20 cellular contexts compared by ENCODE assay signal in the genomic region with DNA sequence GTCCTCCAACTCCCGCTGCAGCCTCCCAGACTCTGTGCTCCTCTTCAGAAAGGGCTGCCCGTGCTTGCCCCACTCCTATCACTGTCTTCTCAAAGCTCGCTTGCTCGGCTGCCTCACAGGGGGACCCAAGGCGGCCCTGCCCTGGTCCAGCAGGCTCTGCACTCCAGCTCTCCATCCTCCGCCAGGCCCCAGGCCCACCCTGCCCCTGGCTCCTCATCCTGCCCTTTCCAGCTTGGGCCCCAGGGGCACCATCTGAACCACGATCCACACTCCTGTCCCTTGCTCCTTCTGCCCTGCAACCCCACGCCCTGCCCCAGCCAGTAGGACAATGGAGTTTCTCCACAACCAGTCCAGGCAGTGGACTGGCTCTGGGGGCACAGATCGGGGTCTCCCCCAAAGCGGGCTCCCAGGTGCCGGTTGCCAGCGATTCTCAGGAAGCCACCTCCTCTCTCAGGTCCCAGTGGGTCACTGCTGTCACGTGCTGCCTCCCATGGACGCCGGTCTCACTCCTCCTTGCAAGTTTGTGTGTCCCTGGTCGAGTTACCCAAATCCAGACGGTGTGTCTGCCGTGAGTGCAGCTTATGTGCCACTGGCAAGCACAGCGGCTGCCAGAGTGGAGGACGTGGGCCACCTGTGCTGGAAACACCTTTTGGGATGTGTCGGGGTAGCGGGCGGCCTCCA.
A peak's percentile ranks its signal among the peaks of the same experiment; 100 is the strongest.
DNase-seq lines count a peak whose midpoint lies in the region; ATAC-seq and TF ChIP-seq lines count a peak whose summit lies in the region.
"Had no signal": no experiment of that assay in that cellular context is flagged by ENCODE, and none has a peak within 500 bp of the region (broad histone marks: within the 10 kb centered on the region; RNA-seq: fewer than 3 reads in every experiment).

No MANE protein-coding gene starts in this region.

- ATAC-seq in left cardiac atrium (no peak), Right ventricle myocardium superior (ENCODE audit: poor library complexity) (no peak), mucosa of descending colon (no peak), upper lobe of right lung (no peak), HG03460 (IDR thresholded peaks at IDR 0.05; ENCODE audit: unreplicated experiment) (no peak)
- no peak for ATAC-seq in effector memory CD8-positive, alpha-beta T cell (replicated peaks)

- DNase-seq in left cardiac atrium (peak; percentile 14), Right ventricle myocardium superior (no peak), mucosa of descending colon (peak in 2 of 3 donors; percentile 16 to 45), upper lobe of right lung (peak; percentile 58)
- DNase-seq in effector memory CD8-positive, alpha-beta T cell: no peak
- no peak for DNase-seq in stimulated activated naive CD4-positive, alpha-beta T cell treated with Interleukin-2 at 50 U/mL for 16 hours (lab: John Stamatoyannopoulos, UW)
- no peak for DNase-seq in activated T-helper 2 cell treated with anti-CD3 and anti-CD28 coated beads, Interferon-gamma antibody, Interleukin-2, Interleukin-4, amounts not matched to agents 10 μg/mL and 5 μg/mL and 100 μg/mL, durations not matched to agents 14 hours and 24 hours and 36 hours (ENCODE audit: low spot score)
- DNase-seq: activated CD4-positive, alpha-beta T cell treated with anti-CD3 and anti-CD28 coated beads, Interleukin-2, amount 50 U/mL, for 48 hours; anterior cingulate cortex; DMS79 treated with DMSO at 0.1 percent for 48 hours; HFFc6; KBM-7; NCI-H187 treated with DMSO at 0.1 percent for 48 hours; NCI-H226; PC-9; retina; stimulated activated CD4-positive, alpha-beta T cell treated with anti-CD3 and anti-CD28 coated beads, Interleukin-15, amount 100 ng/mL, for 24 hours; T-helper 2 cell had no signal

- H3K27ac Mint-ChIP-seq in effector memory CD8-positive, alpha-beta T cell: peak overlapping the region; percentile 68 to 78
- H3K27ac Mint-ChIP-seq in activated T-helper 2 cell treated with anti-CD3 and anti-CD28 coated beads, Interferon-gamma antibody, Interleukin-2, Interleukin-4, amounts not matched to agents 10 μg/mL and 5 μg/mL and 100 μg/mL, durations not matched to agents 14 hours and 24 hours and 36 hours: no peak overlapping the region
- H3K27ac Mint-ChIP-seq: HFFc6, mesothelial cell of epicardium had no signal

- H3K9me3 Mint-ChIP-seq in effector memory CD8-positive, alpha-beta T cell: peaks cover 9 to 11% of the 10 kb centered on the region in 2 donors
- H3K9me3 Mint-ChIP-seq in activated T-helper 2 cell treated with anti-CD3 and anti-CD28 coated beads, Interferon-gamma antibody, Interleukin-2, Interleukin-4, amounts not matched to agents 10 μg/mL and 5 μg/mL and 100 μg/mL, durations not matched to agents 14 hours and 24 hours and 36 hours: peaks cover 3% of the 10 kb centered on the region
- H3K9me3 Mint-ChIP-seq: HFFc6, mesothelial cell of epicardium had no signal

- H3K36me3 Mint-ChIP-seq in effector memory CD8-positive, alpha-beta T cell (ENCODE audit: insufficient read depth): peaks cover 20% of the 10 kb centered on the region
- peaks cover 69% of the 10 kb centered on the region for H3K36me3 Mint-ChIP-seq in activated T-helper 2 cell treated with anti-CD3 and anti-CD28 coated beads, Interferon-gamma antibody, Interleukin-2, Interleukin-4, amounts not matched to agents 10 μg/mL and 5 μg/mL and 100 μg/mL, durations not matched to agents 14 hours and 24 hours and 36 hours (ENCODE audit: low read depth)

- TF ChIP-seq CTCF in mucosa of descending colon (IDR thresholded peaks at IDR 0.05) (no peak), upper lobe of right lung (IDR thresholded peaks at IDR 0.05) (no peak)

- intact Hi-C loops in left cardiac atrium (cut with DNase I) (no loop called here), Right ventricle myocardium superior (cut with DNase I) (no loop called here), mucosa of descending colon (cut with DNase I, micrococcal nuclease) (no loop called here), upper lobe of right lung (cut with DNase I) (no loop called here)
- intact Hi-C loops in activated T-helper 2 cell treated with anti-CD3 and anti-CD28 coated beads, Interferon-gamma antibody, Interleukin-2, Interleukin-4, amounts not matched to agents 10 μg/mL and 5 μg/mL and 100 μg/mL, durations not matched to agents 14 hours and 24 hours and 36 hours (cut with micrococcal nuclease): no loop called here

- H3K4me1 Mint-ChIP-seq in effector memory CD8-positive, alpha-beta T cell (ENCODE audit: low read depth in 2 of 2): peaks cover 18 to 25% of the 10 kb centered on the region in 2 donors
- peaks cover 11% of the 10 kb centered on the region for H3K4me1 Mint-ChIP-seq in activated T-helper 2 cell treated with anti-CD3 and anti-CD28 coated beads, Interferon-gamma antibody, Interleukin-2, Interleukin-4, amounts not matched to agents 10 μg/mL and 5 μg/mL and 100 μg/mL, durations not matched to agents 14 hours and 24 hours and 36 hours (ENCODE audit: low read depth)

- H3K27me3 ChIP-seq in upper lobe of right lung: no peaks in the 10 kb centered on the region

- H3K27ac ChIP-seq in upper lobe of right lung: no peak overlapping the region
- H3K27ac ChIP-seq: PC-9 had no signal

- H3K4me3 ChIP-seq in mucosa of descending colon: no peak overlapping the region
- no peak overlapping the region for H3K4me3 ChIP-seq in upper lobe of right lung
- H3K4me3 ChIP-seq: PC-9 had no signal

- no peak overlapping the region for H3K4me3 Mint-ChIP-seq in effector memory CD8-positive, alpha-beta T cell
- H3K4me3 Mint-ChIP-seq in activated T-helper 2 cell treated with anti-CD3 and anti-CD28 coated beads, Interferon-gamma antibody, Interleukin-2, Interleukin-4, amounts not matched to agents 10 μg/mL and 5 μg/mL and 100 μg/mL, durations not matched to agents 14 hours and 24 hours and 36 hours (ENCODE audit: low read depth): no peak overlapping the region
- H3K4me3 Mint-ChIP-seq: HFFc6, mesothelial cell of epicardium had no signal

- H3K9me3 ChIP-seq in mucosa of descending colon: no peaks in the 10 kb centered on the region
- H3K9me3 ChIP-seq in upper lobe of right lung: no peaks in the 10 kb centered on the region

- no peaks in the 10 kb centered on the region for H3K27me3 Mint-ChIP-seq in effector memory CD8-positive, alpha-beta T cell
- no peaks in the 10 kb centered on the region for H3K27me3 Mint-ChIP-seq in activated T-helper 2 cell treated with anti-CD3 and anti-CD28 coated beads, Interferon-gamma antibody, Interleukin-2, Interleukin-4, amounts not matched to agents 10 μg/mL and 5 μg/mL and 100 μg/mL, durations not matched to agents 14 hours and 24 hours and 36 hours (ENCODE audit: low read depth)

- H3K36me3 ChIP-seq in mucosa of descending colon (ENCODE audit: low read depth) (no peaks in the 10 kb centered on the region), upper lobe of right lung (peaks cover 31% of the 10 kb centered on the region)

- peaks cover 4% of the 10 kb centered on the region for H3K4me1 ChIP-seq in mucosa of descending colon (ENCODE audit: low read depth)
- H3K4me1 ChIP-seq in upper lobe of right lung: peaks cover 16% of the 10 kb centered on the region

Comparison
In these comparisons a context has a peak if more than half of its experiments do, and no peak if none do; other contexts are left out.
1. DNase-seq: peak in left cardiac atrium (single experiment), mucosa of descending colon (2 of 3) and upper lobe of right lung (single experiment); none in Right ventricle myocardium superior (single experiment), effector memory CD8-positive, alpha-beta T cell (0 of 3), stimulated activated naive CD4-positive, alpha-beta T cell treated with Interleukin-2 at 50 U/mL for 16 hours (single experiment) and activated T-helper 2 cell treated with anti-CD3 and anti-CD28 coated beads, Interferon-gamma antibody, Interleukin-2, Interleukin-4, amounts not matched to agents 10 μg/mL and 5 μg/mL and 100 μg/mL, durations not matched to agents 14 hours and 24 hours and 36 hours (single experiment).